In the genomic region with DNA sequence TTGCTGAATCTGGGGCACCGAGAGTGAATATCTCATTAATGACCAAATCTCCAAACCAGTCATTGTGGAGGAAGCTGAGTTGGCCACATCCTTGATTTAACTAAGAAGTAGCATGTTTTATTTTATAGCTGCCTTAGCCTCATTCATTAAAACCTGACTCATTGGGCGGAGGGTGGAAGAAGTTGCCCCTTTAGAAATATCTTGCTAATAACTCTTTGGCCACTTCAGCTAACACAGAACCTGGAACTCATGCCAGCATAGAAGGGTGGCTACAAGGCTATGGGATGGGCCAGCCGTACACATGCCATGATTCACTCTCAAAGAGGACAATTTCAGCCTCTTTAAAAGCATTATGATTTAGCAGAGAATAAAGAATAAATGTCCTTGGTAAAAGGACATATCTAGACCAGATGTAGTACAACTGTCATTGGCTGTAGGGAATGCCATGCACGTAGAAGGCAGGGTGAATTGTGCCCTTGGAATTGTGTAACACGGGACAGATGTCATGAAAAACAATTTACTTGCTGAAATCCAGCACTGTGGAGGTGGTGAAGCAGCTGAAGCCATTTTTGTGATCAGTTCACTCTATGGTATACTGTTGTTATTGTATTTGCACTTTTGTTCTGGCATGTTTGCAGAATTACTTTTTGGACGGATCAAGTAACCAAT, we compare ENCODE assay signal across 27 cellular contexts.
DNase-seq lines count a peak whose midpoint lies in the region; ATAC-seq and TF ChIP-seq lines count a peak whose summit lies in the region.
"Had no signal": no experiment of that assay in that cellular context is flagged by ENCODE, and none has a peak within 500 bp of the region (broad histone marks: within the 10 kb centered on the region; RNA-seq: fewer than 3 reads in every experiment).

No MANE protein-coding gene starts in this region.

- H3K27ac ChIP-seq in cingulate gyrus (ENCODE audit: low read depth, low read length) (peak overlapping the region; percentile 89), A673 (ENCODE audit: low read depth, low read length, poor library complexity, severe bottlenecking) (no peak overlapping the region)
- H3K27ac ChIP-seq: foreskin keratinocyte, Peyer's patch, SJSA1, spleen had no signal

- intact Hi-C loops in A673 (cut with micrococcal nuclease; ENCODE audit: unreplicated experiment): no loop called here

- H3K9me3 ChIP-seq in A673 (ENCODE audit: low read depth, low read length, poor library complexity, severe bottlenecking): no peaks in the 10 kb centered on the region
- H3K9me3 ChIP-seq: Peyer's patch, SJSA1 had no signal

- DNase-seq in AG20443 (ENCODE audit: low spot score) (peak; percentile 67), GM04504 (ENCODE audit: low read depth) (peak; percentile 77), renal cortical epithelial cell (ENCODE audit: low read depth) (peak; percentile 10), NCI-H82 treated with DMSO at 0.1 percent for 48 hours (lab: John Stamatoyannopoulos, UW; ENCODE audit: unreplicated experiment) (no peak), NCI-H1930 (lab: John Stamatoyannopoulos, UW) (no peak), A673 (ENCODE audit: low spot score) (no peak)
- DNase-seq: activated CD4-positive, alpha-beta T cell treated with anti-CD3 and anti-CD28 coated beads, Interleukin-2, amount 50 U/mL, for 4 hours; activated CD4-positive, CD25-positive, alpha-beta regulatory T cell; activated naive CD4-positive, alpha-beta T cell; activated T-cell treated with anti-CD3 and anti-CD28 coated beads, Interleukin-2, amount 50 U/mL, for 72 hours; AML-193; CD4-positive, alpha-beta memory T cell; effector memory CD4-positive, alpha-beta T cell; foreskin keratinocyte; HCEC 1CT; naive thymus-derived CD8-positive, alpha-beta T cell; NCI-H1105; NCI-H2029 treated with DMSO at 0.1 percent for 48 hours; NCI-H2227 treated with DMSO at 0.1 percent for 48 hours; NCI-H526 treated with DMSO at 0.1 percent for 48 hours; occipital lobe; Peyer's patch; spleen; T-helper 1 cell had no signal

- H3K4me3 ChIP-seq in A673 (ENCODE audit: low read depth, low read length, poor library complexity, severe bottlenecking): no peak overlapping the region
- H3K4me3 ChIP-seq: Peyer's patch, SJSA1, spleen had no signal

- CTCF ChIA-PET in A673 (lab: Charles Lee): no interaction called here

- peaks cover 5% of the 10 kb centered on the region for H3K4me1 ChIP-seq in A673 (ENCODE audit: insufficient read depth, low read length, poor library complexity, severe bottlenecking)
- H3K4me1 ChIP-seq: foreskin keratinocyte, Peyer's patch, SJSA1, spleen had no signal

- BruUV-seq in A673 (replicated peaks; lab: Mats Ljungman, UMichigan): no TSS peak

- no peak for TF ChIP-seq CTCF in A673 (conservative IDR thresholded peaks at IDR 0.05; ENCODE audit: low read depth, low read length)

- peaks cover 13% of the 10 kb centered on the region for H3K27me3 ChIP-seq in A673 (replicated peaks; ENCODE audit: insufficient read depth, low read depth, low read length, poor library complexity)
- H3K27me3 ChIP-seq: foreskin keratinocyte, Peyer's patch, SJSA1, spleen had no signal

- POLR2A ChIA-PET in A673 (lab: Charles Lee; ENCODE audit: low non-redundant PET): no interaction called here

- no peak for ATAC-seq in GM21529 (IDR thresholded peaks at IDR 0.05; ENCODE audit: unreplicated experiment)
- ATAC-seq: activated T-cell treated with anti-CD3 and anti-CD28 coated beads, Interleukin-2, amount 50 U/mL, for 72 hours; foreskin keratinocyte; naive thymus-derived CD8-positive, alpha-beta T cell had no signal

- no peaks in the 10 kb centered on the region for H3K36me3 ChIP-seq in A673 (ENCODE audit: insufficient read depth, low read length, poor library complexity, severe bottlenecking)
- H3K36me3 ChIP-seq: Peyer's patch, SJSA1, spleen had no signal

Comparison
In these comparisons a context has a peak if more than half of its experiments do, and no peak if none do; other contexts are left out.
1. DNase-seq: peak in AG20443 (single experiment), GM04504 (single experiment) and renal cortical epithelial cell (single experiment); none in NCI-H82 treated with DMSO at 0.1 percent for 48 hours (single experiment), NCI-H1930 (0 of 2) and A673 (single experiment).